Comparison of ENCODE assay signal across 30 cellular contexts in genomic region chr2:205850172-205850571, GRCh38.
"Had no signal": no experiment of that assay in that cellular context is flagged by ENCODE, and none has a peak within 500 bp of the region (broad histone marks: within the 10 kb centered on the region; RNA-seq: fewer than 3 reads in every experiment).

No MANE protein-coding gene starts in this region.

- H3K36me3 ChIP-seq: ascending aorta, breast epithelium, cardiac muscle cell, colonic mucosa, esophagus squamous epithelium, gastrocnemius medialis had no signal

- H3K4me1 ChIP-seq: ascending aorta, breast epithelium, colonic mucosa, foreskin keratinocyte had no signal

- H3K4me3 ChIP-seq: ascending aorta, breast epithelium, cardiac muscle cell, colonic mucosa, esophagus squamous epithelium, gastrocnemius medialis had no signal

- ATAC-seq: activated naive CD4-positive, alpha-beta T cell treated with anti-CD3 and anti-CD28 coated beads, Interleukin-2, amount 50 U/mL, for 72 hours; activated T-cell treated with anti-CD3 and anti-CD28 coated beads, Interleukin-2, amount 50 U/mL, for 72 hours; foreskin keratinocyte; gastrocnemius medialis; T-helper 17 cell had no signal

- H3K9me3 ChIP-seq: ascending aorta, breast epithelium, colonic mucosa, esophagus squamous epithelium, gastrocnemius medialis had no signal

- H3K27ac ChIP-seq: ascending aorta, breast epithelium, cardiac muscle cell, colonic mucosa, epithelial cell of prostate, esophagus squamous epithelium, foreskin keratinocyte, gastrocnemius medialis had no signal

- H3K27me3 ChIP-seq: ascending aorta, breast epithelium, cardiac muscle cell, colonic mucosa, esophagus squamous epithelium, gastrocnemius medialis had no signal

- DNase-seq: activated CD4-positive, alpha-beta memory T cell treated with anti-CD3 and anti-CD28 coated beads, Interleukin-2, amount 10 ng/mL, durations not matched to agents 7 days and 5 days; activated CD4-positive, alpha-beta T cell treated with anti-CD3 and anti-CD28 coated beads for 1 hour; activated CD4-positive, alpha-beta T cell treated with anti-CD3 and anti-CD28 coated beads for 4 hours; activated CD4-positive, alpha-beta T cell treated with anti-CD3 and anti-CD28 coated beads, Interleukin-2, amount 10 ng/mL, durations not matched to agents 7 days and 5 days; activated CD4-positive, alpha-beta T cell treated with anti-CD3 and anti-CD28 coated beads, Interleukin-2, amount 50 U/mL, for 4 hours; activated CD4-positive, CD25-positive, alpha-beta regulatory T cell; activated CD8-positive, alpha-beta memory T cell treated with anti-CD3 and anti-CD28 coated beads, Interleukin-2, amount 50 U/mL, for 48 hours; activated gamma-delta T cell; activated naive CD4-positive, alpha-beta T cell; activated naive CD4-positive, alpha-beta T cell treated with anti-CD3 and anti-CD28 coated beads, Interleukin-2, amount 10 ng/mL, durations not matched to agents 7 days and 5 days; activated naive CD8-positive, alpha-beta T cell treated with anti-CD3 and anti-CD28 coated beads, Interleukin-2, amount 10 ng/mL, durations not matched to agents 7 days and 5 days; activated T-cell treated with anti-CD3 and anti-CD28 coated beads for 4 hours; activated T-cell treated with anti-CD3 and anti-CD28 coated beads, Interleukin-2, amount 50 U/mL, for 24 hours; activated T-cell treated with anti-CD3 and anti-CD28 coated beads, Interleukin-2, amount 50 U/mL, for 72 hours; central memory CD4-positive, alpha-beta T cell; cerebellar nuclear complex; colonic mucosa; effector CD8-positive, alpha-beta T cell; esophagus squamous epithelium; foreskin keratinocyte; gastrocnemius medialis; glutamatergic neuron; T-helper 1 cell; T-helper 17 cell; T1000 had no signal
